In genomic region chr15:75130597-75131268, GRCh38 we compare ENCODE assay signal across 9 cellular contexts.
DNase-seq lines count a peak whose midpoint lies in the region; ATAC-seq and TF ChIP-seq lines count a peak whose summit lies in the region.
"Had no signal": no experiment of that assay in that cellular context is flagged by ENCODE, and none has a peak within 500 bp of the region (broad histone marks: within the 10 kb centered on the region; RNA-seq: fewer than 3 reads in every experiment).

No MANE protein-coding gene starts in this region.

- H3K27ac Mint-ChIP-seq in central memory CD8-positive, alpha-beta T cell (ENCODE audit: low read depth), result peak overlapping the region; percentile 91

- H3K4me1 ChIP-seq in BE2C, result no peaks in the 10 kb centered on the region

- H3K4me1 Mint-ChIP-seq in central memory CD8-positive, alpha-beta T cell, result peaks cover 19% of the 10 kb centered on the region

- H3K9me3 ChIP-seq in BE2C, result no peaks in the 10 kb centered on the region

- peak; percentile 86 for ATAC-seq in HG03432 (IDR thresholded peaks at IDR 0.05; ENCODE audit: unreplicated experiment)
- ATAC-seq in central memory CD8-positive, alpha-beta T cell (replicated peaks; ENCODE audit: extremely low read depth, poor library complexity, severe bottlenecking), result peak; percentile 92

- H3K36me3 ChIP-seq in BE2C, result no peaks in the 10 kb centered on the region

- no peaks in the 10 kb centered on the region for H3K9me3 Mint-ChIP-seq in central memory CD8-positive, alpha-beta T cell

- peak overlapping the region; percentile 82 for H3K4me3 Mint-ChIP-seq in central memory CD8-positive, alpha-beta T cell

- peak; percentile 94 for DNase-seq in GM12865 (ENCODE audit: low read depth)
- peak; percentile 64 for DNase-seq in GM20000 (ENCODE audit: low spot score)
- no peak for DNase-seq in central memory CD8-positive, alpha-beta T cell (ENCODE audit: low spot score in 2 of 2)
- DNase-seq in NCI-H2081 treated with DMSO at 0.1 percent for 48 hours (lab: John Stamatoyannopoulos, UW), result no peak
- no peak for DNase-seq in pons (ENCODE audit: low spot score)
- no peak for DNase-seq in stimulated activated CD4-positive, alpha-beta T cell treated with anti-CD3 and anti-CD28 coated beads, Interleukin-2, amount 100 ng/mL, for 24 hours
- DNase-seq in BE2C, result no peak
- DNase-seq: NCI-H524 treated with DMSO at 0.1 percent for 48 hours had no signal

- no peaks in the 10 kb centered on the region for H3K27me3 Mint-ChIP-seq in central memory CD8-positive, alpha-beta T cell

- TF ChIP-seq CTCF in GM12865 (IDR thresholded peaks at IDR 0.05; ENCODE audit: insufficient read depth, low read depth, low read length, missing control alignments), result no peak
- TF ChIP-seq CTCF in GM20000 (IDR thresholded peaks at IDR 0.05; ENCODE audit: extremely low read depth, missing control alignments), result no peak
- TF ChIP-seq CTCF in BE2C (IDR thresholded peaks at IDR 0.05; ENCODE audit: low read depth, low read length), result no peak

- peaks cover 4% of the 10 kb centered on the region for H3K36me3 Mint-ChIP-seq in central memory CD8-positive, alpha-beta T cell (ENCODE audit: insufficient read depth)

- H3K27me3 ChIP-seq in BE2C, result no peaks in the 10 kb centered on the region

- H3K4me3 ChIP-seq in GM12865 (ENCODE audit: low read depth, low read length) (peak overlapping the region; percentile 37), BE2C (ENCODE audit: low read depth, low read length) (no peak overlapping the region)

Comparison
In these comparisons a context has a peak if more than half of its experiments do, and no peak if none do; other contexts are left out.
1. DNase-seq: peak in GM12865 (single experiment) and GM20000 (single experiment); none in central memory CD8-positive, alpha-beta T cell (0 of 2), NCI-H2081 treated with DMSO at 0.1 percent for 48 hours (single experiment), pons (single experiment), stimulated activated CD4-positive, alpha-beta T cell treated with anti-CD3 and anti-CD28 coated beads, Interleukin-2, amount 100 ng/mL, for 24 hours (0 of 2) and BE2C (single experiment).